1 cellular context compared by ENCODE assay signal in the genomic region with DNA sequence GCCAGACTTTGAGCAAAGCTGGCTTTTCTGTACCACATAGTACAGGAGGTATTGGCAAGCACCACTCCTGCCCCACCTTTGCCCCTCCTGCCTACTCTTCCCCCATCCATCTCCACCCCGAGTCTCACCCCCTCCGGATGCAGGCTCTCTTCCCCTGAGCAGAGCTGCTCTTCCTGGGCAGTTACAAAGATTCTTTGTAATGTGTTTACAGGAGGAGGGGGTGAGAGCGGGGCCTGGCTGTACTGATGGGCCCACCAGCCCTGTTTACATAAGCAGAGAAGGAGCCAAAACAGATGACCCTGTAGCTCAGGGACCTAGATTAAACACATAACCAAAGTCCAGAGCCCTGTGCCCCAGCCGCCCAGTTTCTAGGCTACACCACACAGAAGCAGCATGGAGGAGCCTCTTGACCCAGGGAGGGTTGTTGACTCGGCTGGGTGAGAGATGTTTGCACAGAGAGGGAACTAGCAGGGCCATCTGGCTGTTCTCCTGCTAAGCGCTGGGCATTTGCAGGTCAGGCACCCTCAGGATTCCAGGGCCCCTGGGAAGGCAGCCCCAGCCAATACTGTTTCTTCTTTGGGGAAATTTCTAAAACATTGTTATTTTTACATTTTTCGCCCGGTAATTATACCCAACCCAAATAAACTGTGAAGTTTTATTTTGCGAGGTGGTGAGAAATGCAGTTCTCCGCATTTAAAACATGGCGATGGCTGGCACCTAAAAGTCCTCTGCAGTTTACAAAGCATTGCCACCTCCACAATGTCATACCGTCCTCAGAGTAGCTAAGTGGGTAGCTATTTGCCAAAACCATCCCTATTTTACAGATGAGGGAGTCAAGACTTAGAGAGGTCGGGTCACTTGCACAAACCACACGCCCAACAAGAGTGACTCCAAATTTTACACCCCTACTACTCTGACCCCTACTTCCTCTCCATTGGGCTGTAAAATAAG.
TF ChIP-seq lines count a peak whose summit lies in the region.

No MANE protein-coding gene starts in this region.

TF ChIP-seq in HepG2, 621 proteins besides CTCF, POLR2A, EP300 and RAD21 (continued from another document and continues in another):
- TF ChIP-seq, protein P1, sequence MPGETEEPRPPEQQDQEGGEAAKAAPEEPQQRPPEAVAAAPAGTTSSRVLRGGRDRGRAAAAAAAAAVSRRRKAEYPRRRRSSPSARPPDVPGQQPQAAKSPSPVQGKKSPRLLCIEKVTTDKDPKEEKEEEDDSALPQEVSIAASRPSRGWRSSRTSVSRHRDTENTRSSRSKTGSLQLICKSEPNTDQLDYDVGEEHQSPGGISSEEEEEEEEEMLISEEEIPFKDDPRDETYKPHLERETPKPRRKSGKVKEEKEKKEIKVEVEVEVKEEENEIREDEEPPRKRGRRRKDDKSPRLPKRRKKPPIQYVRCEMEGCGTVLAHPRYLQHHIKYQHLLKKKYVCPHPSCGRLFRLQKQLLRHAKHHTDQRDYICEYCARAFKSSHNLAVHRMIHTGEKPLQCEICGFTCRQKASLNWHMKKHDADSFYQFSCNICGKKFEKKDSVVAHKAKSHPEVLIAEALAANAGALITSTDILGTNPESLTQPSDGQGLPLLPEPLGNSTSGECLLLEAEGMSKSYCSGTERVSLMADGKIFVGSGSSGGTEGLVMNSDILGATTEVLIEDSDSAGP (CRISPR knock-in tag; IDR thresholded peaks at IDR 0.05; ENCODE audit: borderline replicate concordance), result peak; percentile 85; the same call in 1 of the 2 replicates
- TF ChIP-seq JARID2 (CRISPR knock-in tag; IDR thresholded peaks at IDR 0.05; ENCODE audit: insufficient replicate concordance) (no peak), ZNF34 (CRISPR knock-in tag; IDR thresholded peaks at IDR 0.05; ENCODE audit: borderline replicate concordance) (peak; percentile 80; the same call in 1 of the 2 replicates), SYNCRIP (IDR thresholded peaks at IDR 0.05; ENCODE audit: insufficient read depth, low read depth, low read length) (no peak), ATF7 (IDR thresholded peaks at IDR 0.05) (peak; percentile 33; the same call in 1 of the 2 replicates), ATF7 (CRISPR knock-in tag; IDR thresholded peaks at IDR 0.05) (peak; percentile 85), CAMTA2 (CRISPR knock-in tag; IDR thresholded peaks at IDR 0.05; ENCODE audit: borderline replicate concordance) (no peak), ZBTB7B (CRISPR knock-in tag; IDR thresholded peaks at IDR 0.05) (peak; percentile 86), TBX2 (CRISPR knock-in tag; IDR thresholded peaks at IDR 0.05; ENCODE audit: borderline replicate concordance) (peak; percentile 98), CENPT (CRISPR knock-in tag; IDR thresholded peaks at IDR 0.05; ENCODE audit: low read depth) (no peak), SMARCE1 (IDR thresholded peaks at IDR 0.05; ENCODE audit: borderline replicate concordance) (no peak), ZNF709 (CRISPR knock-in tag; IDR thresholded peaks at IDR 0.05) (peak; percentile 73; the same call in 1 of the 2 replicates), PRMT3 (CRISPR knock-in tag; IDR thresholded peaks at IDR 0.05; ENCODE audit: borderline replicate concordance, low read depth) (no peak), SRY (CRISPR knock-in tag; IDR thresholded peaks at IDR 0.05) (no peak; the same call in 1 of the 2 replicates), HMG20B (CRISPR knock-in tag; conservative IDR thresholded peaks at IDR 0.05) (peak; percentile 79), ZNF20 (CRISPR knock-in tag; IDR thresholded peaks at IDR 0.05) (no peak), CCAR2 (optimal IDR thresholded peaks at IDR 0.05; ENCODE audit: low read depth, low read length) (no peak), NCOA2 (CRISPR knock-in tag; IDR thresholded peaks at IDR 0.05) (peak; percentile 97), ZNF232 (CRISPR knock-in tag; IDR thresholded peaks at IDR 0.05; ENCODE audit: borderline replicate concordance) (peak; percentile 77; the same call in 1 of the 2 replicates), SIN3B (IDR thresholded peaks at IDR 0.05; ENCODE audit: low read length) (no peak), RNF2 (conservative IDR thresholded peaks at IDR 0.05; ENCODE audit: low read depth) (0 out of 2 replicates have a peak, but pooled peaks have one; percentile 46)
- TF ChIP-seq, protein P2, sequence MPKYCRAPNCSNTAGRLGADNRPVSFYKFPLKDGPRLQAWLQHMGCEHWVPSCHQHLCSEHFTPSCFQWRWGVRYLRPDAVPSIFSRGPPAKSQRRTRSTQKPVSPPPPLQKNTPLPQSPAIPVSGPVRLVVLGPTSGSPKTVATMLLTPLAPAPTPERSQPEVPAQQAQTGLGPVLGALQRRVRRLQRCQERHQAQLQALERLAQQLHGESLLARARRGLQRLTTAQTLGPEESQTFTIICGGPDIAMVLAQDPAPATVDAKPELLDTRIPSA (CRISPR knock-in tag; IDR thresholded peaks at IDR 0.05; ENCODE audit: borderline replicate concordance), result no peak
- TF ChIP-seq, protein P3, sequence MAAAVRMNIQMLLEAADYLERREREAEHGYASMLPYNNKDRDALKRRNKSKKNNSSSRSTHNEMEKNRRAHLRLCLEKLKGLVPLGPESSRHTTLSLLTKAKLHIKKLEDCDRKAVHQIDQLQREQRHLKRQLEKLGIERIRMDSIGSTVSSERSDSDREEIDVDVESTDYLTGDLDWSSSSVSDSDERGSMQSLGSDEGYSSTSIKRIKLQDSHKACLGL (CRISPR knock-in tag; IDR thresholded peaks at IDR 0.05), result no peak
- TF ChIP-seq, protein P4, sequence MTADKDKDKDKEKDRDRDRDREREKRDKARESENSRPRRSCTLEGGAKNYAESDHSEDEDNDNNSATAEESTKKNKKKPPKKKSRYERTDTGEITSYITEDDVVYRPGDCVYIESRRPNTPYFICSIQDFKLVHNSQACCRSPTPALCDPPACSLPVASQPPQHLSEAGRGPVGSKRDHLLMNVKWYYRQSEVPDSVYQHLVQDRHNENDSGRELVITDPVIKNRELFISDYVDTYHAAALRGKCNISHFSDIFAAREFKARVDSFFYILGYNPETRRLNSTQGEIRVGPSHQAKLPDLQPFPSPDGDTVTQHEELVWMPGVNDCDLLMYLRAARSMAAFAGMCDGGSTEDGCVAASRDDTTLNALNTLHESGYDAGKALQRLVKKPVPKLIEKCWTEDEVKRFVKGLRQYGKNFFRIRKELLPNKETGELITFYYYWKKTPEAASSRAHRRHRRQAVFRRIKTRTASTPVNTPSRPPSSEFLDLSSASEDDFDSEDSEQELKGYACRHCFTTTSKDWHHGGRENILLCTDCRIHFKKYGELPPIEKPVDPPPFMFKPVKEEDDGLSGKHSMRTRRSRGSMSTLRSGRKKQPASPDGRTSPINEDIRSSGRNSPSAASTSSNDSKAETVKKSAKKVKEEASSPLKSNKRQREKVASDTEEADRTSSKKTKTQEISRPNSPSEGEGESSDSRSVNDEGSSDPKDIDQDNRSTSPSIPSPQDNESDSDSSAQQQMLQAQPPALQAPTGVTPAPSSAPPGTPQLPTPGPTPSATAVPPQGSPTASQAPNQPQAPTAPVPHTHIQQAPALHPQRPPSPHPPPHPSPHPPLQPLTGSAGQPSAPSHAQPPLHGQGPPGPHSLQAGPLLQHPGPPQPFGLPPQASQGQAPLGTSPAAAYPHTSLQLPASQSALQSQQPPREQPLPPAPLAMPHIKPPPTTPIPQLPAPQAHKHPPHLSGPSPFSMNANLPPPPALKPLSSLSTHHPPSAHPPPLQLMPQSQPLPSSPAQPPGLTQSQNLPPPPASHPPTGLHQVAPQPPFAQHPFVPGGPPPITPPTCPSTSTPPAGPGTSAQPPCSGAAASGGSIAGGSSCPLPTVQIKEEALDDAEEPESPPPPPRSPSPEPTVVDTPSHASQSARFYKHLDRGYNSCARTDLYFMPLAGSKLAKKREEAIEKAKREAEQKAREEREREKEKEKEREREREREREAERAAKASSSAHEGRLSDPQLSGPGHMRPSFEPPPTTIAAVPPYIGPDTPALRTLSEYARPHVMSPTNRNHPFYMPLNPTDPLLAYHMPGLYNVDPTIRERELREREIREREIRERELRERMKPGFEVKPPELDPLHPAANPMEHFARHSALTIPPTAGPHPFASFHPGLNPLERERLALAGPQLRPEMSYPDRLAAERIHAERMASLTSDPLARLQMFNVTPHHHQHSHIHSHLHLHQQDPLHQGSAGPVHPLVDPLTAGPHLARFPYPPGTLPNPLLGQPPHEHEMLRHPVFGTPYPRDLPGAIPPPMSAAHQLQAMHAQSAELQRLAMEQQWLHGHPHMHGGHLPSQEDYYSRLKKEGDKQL (CRISPR knock-in tag; IDR thresholded peaks at IDR 0.05; ENCODE audit: low read depth), result peak; percentile 87
- TF ChIP-seq, protein P5, sequence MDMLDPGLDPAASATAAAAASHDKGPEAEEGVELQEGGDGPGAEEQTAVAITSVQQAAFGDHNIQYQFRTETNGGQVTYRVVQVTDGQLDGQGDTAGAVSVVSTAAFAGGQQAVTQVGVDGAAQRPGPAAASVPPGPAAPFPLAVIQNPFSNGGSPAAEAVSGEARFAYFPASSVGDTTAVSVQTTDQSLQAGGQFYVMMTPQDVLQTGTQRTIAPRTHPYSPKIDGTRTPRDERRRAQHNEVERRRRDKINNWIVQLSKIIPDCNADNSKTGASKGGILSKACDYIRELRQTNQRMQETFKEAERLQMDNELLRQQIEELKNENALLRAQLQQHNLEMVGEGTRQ (IDR thresholded peaks at IDR 0.05; ENCODE audit: low read depth, low read length), result no peak
- TF ChIP-seq, protein P5 (CRISPR knock-in tag; IDR thresholded peaks at IDR 0.05; ENCODE audit: borderline replicate concordance), result no peak; the same call in 1 of the 2 replicates
- TF ChIP-seq, protein P6, sequence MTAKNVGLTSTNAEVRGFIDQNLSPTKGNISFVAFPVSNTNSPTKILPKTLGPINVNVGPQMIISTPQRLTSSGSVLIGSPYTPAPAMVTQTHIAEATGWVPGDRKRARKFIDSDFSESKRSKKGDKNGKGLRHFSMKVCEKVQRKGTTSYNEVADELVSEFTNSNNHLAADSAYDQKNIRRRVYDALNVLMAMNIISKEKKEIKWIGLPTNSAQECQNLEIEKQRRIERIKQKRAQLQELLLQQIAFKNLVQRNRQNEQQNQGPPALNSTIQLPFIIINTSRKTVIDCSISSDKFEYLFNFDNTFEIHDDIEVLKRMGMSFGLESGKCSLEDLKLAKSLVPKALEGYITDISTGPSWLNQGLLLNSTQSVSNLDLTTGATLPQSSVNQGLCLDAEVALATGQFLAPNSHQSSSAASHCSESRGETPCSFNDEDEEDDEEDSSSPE (CRISPR knock-in tag; IDR thresholded peaks at IDR 0.05), result no peak
- TF ChIP-seq, protein P7, sequence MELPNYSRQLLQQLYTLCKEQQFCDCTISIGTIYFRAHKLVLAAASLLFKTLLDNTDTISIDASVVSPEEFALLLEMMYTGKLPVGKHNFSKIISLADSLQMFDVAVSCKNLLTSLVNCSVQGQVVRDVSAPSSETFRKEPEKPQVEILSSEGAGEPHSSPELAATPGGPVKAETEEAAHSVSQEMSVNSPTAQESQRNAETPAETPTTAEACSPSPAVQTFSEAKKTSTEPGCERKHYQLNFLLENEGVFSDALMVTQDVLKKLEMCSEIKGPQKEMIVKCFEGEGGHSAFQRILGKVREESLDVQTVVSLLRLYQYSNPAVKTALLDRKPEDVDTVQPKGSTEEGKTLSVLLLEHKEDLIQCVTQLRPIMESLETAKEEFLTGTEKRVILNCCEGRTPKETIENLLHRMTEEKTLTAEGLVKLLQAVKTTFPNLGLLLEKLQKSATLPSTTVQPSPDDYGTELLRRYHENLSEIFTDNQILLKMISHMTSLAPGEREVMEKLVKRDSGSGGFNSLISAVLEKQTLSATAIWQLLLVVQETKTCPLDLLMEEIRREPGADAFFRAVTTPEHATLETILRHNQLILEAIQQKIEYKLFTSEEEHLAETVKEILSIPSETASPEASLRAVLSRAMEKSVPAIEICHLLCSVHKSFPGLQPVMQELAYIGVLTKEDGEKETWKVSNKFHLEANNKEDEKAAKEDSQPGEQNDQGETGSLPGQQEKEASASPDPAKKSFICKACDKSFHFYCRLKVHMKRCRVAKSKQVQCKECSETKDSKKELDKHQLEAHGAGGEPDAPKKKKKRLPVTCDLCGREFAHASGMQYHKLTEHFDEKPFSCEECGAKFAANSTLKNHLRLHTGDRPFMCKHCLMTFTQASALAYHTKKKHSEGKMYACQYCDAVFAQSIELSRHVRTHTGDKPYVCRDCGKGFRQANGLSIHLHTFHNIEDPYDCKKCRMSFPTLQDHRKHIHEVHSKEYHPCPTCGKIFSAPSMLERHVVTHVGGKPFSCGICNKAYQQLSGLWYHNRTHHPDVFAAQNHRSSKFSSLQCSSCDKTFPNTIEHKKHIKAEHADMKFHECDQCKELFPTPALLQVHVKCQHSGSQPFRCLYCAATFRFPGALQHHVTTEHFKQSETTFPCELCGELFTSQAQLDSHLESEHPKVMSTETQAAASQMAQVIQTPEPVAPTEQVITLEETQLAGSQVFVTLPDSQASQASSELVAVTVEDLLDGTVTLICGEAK (IDR thresholded peaks at IDR 0.05), result no peak
- TF ChIP-seq, protein P7 (CRISPR knock-in tag; IDR thresholded peaks at IDR 0.05), result peak; percentile 87; the same call in 1 of the 2 replicates
